8 cellular contexts compared by ENCODE assay signal in genomic region chr14:92513966-92514843, GRCh38. TPM values are rescaled to one million over a fixed set of nuclear protein-coding genes. Genes with fewer than 3 reads are reported as not detected.
DNase-seq lines count a peak whose midpoint lies in the region; ATAC-seq and TF ChIP-seq lines count a peak whose summit lies in the region.

No MANE protein-coding gene starts in this region.

- DNase-seq in activated naive CD4-positive, alpha-beta T cell (lab: John Stamatoyannopoulos, UW): peak in 3 of 4 experiments; percentile 16 to 37 (median 17)
- no peak for DNase-seq in left ventricle myocardium inferior
- peak; percentile 59 for DNase-seq in retina
- DNase-seq in posterior vena cava (ENCODE audit: low spot score): no peak
- DNase-seq in COLO829 (ENCODE audit: low spot score): no peak
- DNase-seq in NCI-H510A (lab: John Stamatoyannopoulos, UW): no peak

- no peaks in the 10 kb centered on the region for H3K9me3 ChIP-seq in left ventricle myocardium inferior (replicated peaks)

- H3K4me3 ChIP-seq in left ventricle myocardium inferior: peak overlapping the region; percentile 89

- ATAC-seq in GM19025 (IDR thresholded peaks at IDR 0.05; ENCODE audit: low read depth, unreplicated experiment): peak; percentile 14
- ATAC-seq in HG03521 (IDR thresholded peaks at IDR 0.05; ENCODE audit: unreplicated experiment): peak; percentile 31

- H3K27ac ChIP-seq in left ventricle myocardium inferior (replicated peaks): peak overlapping the region; percentile 94

- H3K36me3 ChIP-seq in left ventricle myocardium inferior: no peaks in the 10 kb centered on the region

- peaks cover 74% of the 10 kb centered on the region for H3K4me1 ChIP-seq in left ventricle myocardium inferior

- no peak for TF ChIP-seq CTCF in left ventricle myocardium inferior (IDR thresholded peaks at IDR 0.05; ENCODE audit: borderline replicate concordance)

- intact Hi-C loops in left ventricle myocardium inferior (cut with micrococcal nuclease) (no loop called here), posterior vena cava (cut with DNase I) (loop anchor here (1.0 to 10.0 kb wide), 2 partner anchors 31 to 71 kb away; no protein-coding TSS in a partner anchor)

- no peaks in the 10 kb centered on the region for H3K27me3 ChIP-seq in left ventricle myocardium inferior (ENCODE audit: low read depth)

RNA-seq across cellular contexts. Expression of gene RIN3, which starts 0.6 kb away (rescaled TPM):
- total RNA-seq in left ventricle myocardium inferior (13.8 TPM), posterior vena cava (10 to 100 TPM; 30.9 to 34.0 TPM)

Comparison
In these comparisons a context has a peak if more than half of its experiments do, and no peak if none do; other contexts are left out.
1. DNase-seq: peak in activated naive CD4-positive, alpha-beta T cell (3 of 4) and retina (single experiment); none in left ventricle myocardium inferior (single experiment), posterior vena cava (single experiment), COLO829 (single experiment) and NCI-H510A (single experiment).